In genomic region chr5:173592050-173592669, GRCh38 we compare ENCODE assay signal across 10 cellular contexts. TPM values are rescaled to one million over a fixed set of nuclear protein-coding genes. Genes with fewer than 3 reads are reported as not detected.
DNase-seq lines count a peak whose midpoint lies in the region; TF ChIP-seq lines count a peak whose summit lies in the region.
"Had no signal": no experiment of that assay in that cellular context is flagged by ENCODE, and none has a peak within 500 bp of the region (broad histone marks: within the 10 kb centered on the region; RNA-seq: fewer than 3 reads in every experiment).

No MANE protein-coding gene starts in this region.

- H3K36me3 ChIP-seq in breast epithelium (no peaks in the 10 kb centered on the region), Loucy (ENCODE audit: insufficient read depth, low read length) (no peaks in the 10 kb centered on the region), spleen (peaks cover 0 to 15% (median 0%) of the 10 kb centered on the region in 6 donors)

- BruUV-seq in MCF 10A (replicated peaks; lab: Mats Ljungman, UMichigan): no TSS peak

- CTCF ChIA-PET in MCF 10A (lab: Yijun Ruan, JAX): interaction anchor here (0.8 to 2.2 kb wide), 10 partner anchors 9 to 301 kb away, joined by 3 to 10 read pairs (median 4); no protein-coding TSS in a partner anchor

- no peak overlapping the region for H3K27ac Mint-ChIP-seq in MCF 10A (ENCODE audit: low read depth, unreplicated experiment)

- peaks cover 16 to 25% of the 10 kb centered on the region in 2 donors for H3K9me3 ChIP-seq in breast epithelium
- peaks cover 11% of the 10 kb centered on the region; the same call in 1 of the 2 replicates for H3K9me3 ChIP-seq in Loucy (ENCODE audit: insufficient read depth, low read depth, low read length)
- peaks cover 8 to 84% (median 69%) of the 10 kb centered on the region in 8 donors for H3K9me3 ChIP-seq in spleen

- H3K4me1 ChIP-seq in breast epithelium: no peaks in the 10 kb centered on the region
- H3K4me1 ChIP-seq in Loucy (ENCODE audit: insufficient read depth, low read length, poor library complexity, severe bottlenecking): no peaks in the 10 kb centered on the region
- no peaks in the 10 kb centered on the region for H3K4me1 ChIP-seq in spleen

- no peaks in the 10 kb centered on the region for H3F3A ChIP-seq in Loucy (ENCODE audit: low read depth)

- WGBS in spleen, 5 donors: 81 to 92% (median 85%) methylated on average over 2 of the region's 2 CpGs

- DNase-seq in MCF 10A (ENCODE audit: unreplicated experiment) (peak; percentile 43), breast epithelium (ENCODE audit: low spot score in 2 of 2) (no peak), choroid plexus epithelial cell (ENCODE audit: low read depth) (peak; percentile 23), spleen (no peak), NCI-H2171 treated with DMSO at 0.1 percent for 48 hours (lab: John Stamatoyannopoulos, UW) (no peak), GDM1 (lab: John Stamatoyannopoulos, UW) (no peak), COLO829 (ENCODE audit: low spot score) (no peak)
- DNase-seq: small intestine had no signal

- H3K4me2 ChIP-seq in Loucy (ENCODE audit: low read depth, low read length, poor library complexity, severe bottlenecking): no peak overlapping the region

- H3K4me3 ChIP-seq in breast epithelium (no peak overlapping the region), Loucy (ENCODE audit: low read length, poor library complexity, severe bottlenecking) (no peak overlapping the region), choroid plexus epithelial cell (ENCODE audit: low read depth, low read length) (no peak overlapping the region), spleen (no peak overlapping the region)

- H3K27me3 ChIP-seq in breast epithelium (no peaks in the 10 kb centered on the region), Loucy (ENCODE audit: insufficient read depth, low read length, poor library complexity, severe bottlenecking) (no peaks in the 10 kb centered on the region), spleen (replicated peaks in 1 of 7) (no peaks in the 10 kb centered on the region)

- no peak overlapping the region for H3K27ac ChIP-seq in breast epithelium
- H3K27ac ChIP-seq in spleen: no peak overlapping the region
- H3K27ac ChIP-seq: epithelial cell of prostate had no signal

- TF ChIP-seq CTCF in MCF 10A (IDR thresholded peaks at IDR 0.05; ENCODE audit: unreplicated experiment) (peak; percentile 65), breast epithelium (IDR thresholded peaks at IDR 0.05) (no peak), Loucy (conservative IDR thresholded peaks at IDR 0.05; ENCODE audit: low read length) (peak; percentile 65), choroid plexus epithelial cell (conservative IDR thresholded peaks at IDR 0.05; ENCODE audit: low read depth, low read length) (peak; percentile 67), spleen (IDR thresholded peaks at IDR 0.05 in 8 of 11, conservative IDR thresholded peaks at IDR 0.05 in 3 of 11) (peak in 6 of 11 experiments; percentile 13 to 55 (median 32))

- peaks cover 24% of the 10 kb centered on the region for H3K9me3 Mint-ChIP-seq in MCF 10A (ENCODE audit: unreplicated experiment)

- TF ChIP-seq POLR2A in breast epithelium (IDR thresholded peaks at IDR 0.05) (no peak), spleen (IDR thresholded peaks at IDR 0.05) (no peak)

- intact Hi-C loops in MCF 10A (cut with micrococcal nuclease): no loop called here
- intact Hi-C loops in breast epithelium (cut with DNase I; ENCODE audit: low total_unique reads): no loop called here
- intact Hi-C loops in spleen (cut with DNase I; ENCODE audit: low total_unique reads): no loop called here

- no peaks in the 10 kb centered on the region for H3K9me2 ChIP-seq in Loucy (replicated peaks; ENCODE audit: low read depth, low read length)

- no peaks in the 10 kb centered on the region for H4K20me1 ChIP-seq in Loucy (ENCODE audit: insufficient read depth, low read length, poor library complexity, severe bottlenecking)

- no peak overlapping the region for H2AFZ ChIP-seq in Loucy (ENCODE audit: low read length)

- POLR2A ChIA-PET in MCF 10A (lab: Yijun Ruan, JAX): interaction anchor here (1.2 kb wide), 1 partner anchor 13 kb away, joined by 5 read pairs; no protein-coding TSS in a partner anchor

- H3K4me1 Mint-ChIP-seq in MCF 10A (ENCODE audit: insufficient read depth, unreplicated experiment): no peaks in the 10 kb centered on the region

- no peaks in the 10 kb centered on the region for H3K79me2 ChIP-seq in Loucy (ENCODE audit: insufficient read depth, low read length)

- no peak overlapping the region for H3K9ac ChIP-seq in Loucy (ENCODE audit: low read depth, low read length, poor library complexity, severe bottlenecking)

- no peak overlapping the region for H3K4me3 Mint-ChIP-seq in MCF 10A (ENCODE audit: unreplicated experiment)

- H3K27me3 Mint-ChIP-seq in MCF 10A (ENCODE audit: insufficient read depth, unreplicated experiment): peaks cover 17% of the 10 kb centered on the region

- peaks cover 8% of the 10 kb centered on the region for H3K36me3 Mint-ChIP-seq in MCF 10A (ENCODE audit: insufficient read depth, unreplicated experiment)

RNA-seq across cellular contexts. Expression of gene BOD1, which starts 24.3 kb away (rescaled TPM):
- total RNA-seq in MCF 10A (2022) (129 and 139 TPM in 2 replicates), breast epithelium (10 to 100 TPM; 61.5 to 68.0 (median 64.6) TPM), spleen (10 to 100 TPM; 28.1 to 40.5 (median 32.1) TPM)
- 10 to 100 TPM; 28.5 to 35.9 (median 28.5) TPM for polyA plus RNA-seq in spleen

Comparison
In these comparisons a context has a peak if more than half of its experiments do, and no peak if none do; other contexts are left out.
1. DNase-seq: peak in MCF 10A (single experiment) and choroid plexus epithelial cell (single experiment); none in breast epithelium (0 of 2), spleen (single experiment), NCI-H2171 treated with DMSO at 0.1 percent for 48 hours (single experiment), GDM1 (single experiment) and COLO829 (single experiment).
2. CTCF ChIP-seq: peak in MCF 10A (single experiment), Loucy (single experiment), choroid plexus epithelial cell (single experiment) and spleen (6 of 11); none in breast epithelium (0 of 3).